8 cellular contexts compared by ENCODE assay signal in the genomic region with DNA sequence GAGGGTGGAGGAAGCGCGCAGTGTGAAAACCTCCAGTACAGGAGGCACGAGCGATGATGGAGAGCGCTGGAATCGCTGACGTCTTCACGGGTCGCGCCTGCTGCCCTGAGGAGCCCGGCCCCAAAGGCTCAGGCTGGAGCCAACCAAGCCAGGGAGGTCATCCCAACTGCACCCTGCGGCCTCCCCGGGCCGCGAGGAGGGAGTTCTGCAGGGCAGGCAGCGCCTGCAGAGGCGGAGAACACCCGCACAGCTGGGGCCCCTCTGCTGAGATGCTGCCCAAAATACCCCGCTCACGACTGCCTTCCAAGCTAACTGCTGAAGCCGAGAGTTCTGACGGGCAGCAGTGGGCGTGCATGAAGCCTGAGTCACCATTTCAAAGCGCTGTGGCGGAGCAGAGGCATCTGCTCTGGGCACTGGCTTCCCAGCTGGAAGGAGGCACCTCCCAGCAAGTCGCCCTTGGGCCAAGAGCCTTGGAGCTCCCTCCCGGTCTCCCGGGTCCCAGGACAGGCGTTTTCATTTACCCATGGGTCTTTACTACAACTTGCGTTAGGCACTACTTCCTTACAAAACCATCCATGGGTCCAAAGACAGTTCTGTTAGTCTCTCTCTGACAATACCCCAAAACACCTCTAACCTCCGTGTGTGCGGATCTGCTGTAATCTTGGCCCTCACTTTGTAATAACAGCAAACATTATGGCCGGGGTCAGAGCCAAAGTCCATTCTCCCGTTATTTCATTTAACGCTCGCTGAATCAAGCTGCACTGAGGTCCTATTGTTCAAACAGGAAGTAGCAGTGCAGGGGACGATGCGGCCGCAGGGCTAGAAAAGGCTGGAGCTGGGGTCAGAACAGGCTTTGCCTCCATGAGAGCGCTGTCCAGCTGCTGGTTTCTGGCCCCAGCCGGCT.
DNase-seq lines count a peak whose midpoint lies in the region; ATAC-seq, FAIRE-seq and TF ChIP-seq lines count a peak whose summit lies in the region.

No MANE protein-coding gene starts in this region.

- H3K9me1 ChIP-seq in K562 (ENCODE audit: control insufficient read depth, insufficient read depth, low read length): no peaks in the 10 kb centered on the region

- H3K9me3 Mint-ChIP-seq in T-helper 2 cell treated with Interferon-gamma antibody and Interleukin-4, amounts not matched to agents 5 μg/mL and 100 μg/mL, for 36 hours: no peaks in the 10 kb centered on the region

- H3K4me2 ChIP-seq in K562 (ENCODE audit: insufficient read depth, low read length): peak overlapping the region; percentile 26; the same call in 1 of the 2 replicates

- TF ChIP-seq CTCF in BJ (IDR thresholded peaks at IDR 0.05; ENCODE audit: insufficient read depth, low read depth, low read length) (no peak), K562 (IDR thresholded peaks at IDR 0.05 in 2 of 3, conservative IDR thresholded peaks at IDR 0.05 in 1 of 3; ENCODE audit: insufficient read depth in 2 of 3, low read depth in 1 of 3, low read length in 3 of 3) (no peak)

- H3K79me2 ChIP-seq in K562 (ENCODE audit: control insufficient read depth, insufficient read depth, low read length): no peaks in the 10 kb centered on the region

- intact Hi-C loops in K562 (cut with micrococcal nuclease): no loop called here

- peaks cover 2% of the 10 kb centered on the region for H3K36me3 ChIP-seq in BJ (ENCODE audit: control insufficient read depth, insufficient read depth, low read length)
- 0 out of 3 replicates have a peak, but pooled peaks cover 3% of the 10 kb centered on the region for H3K36me3 ChIP-seq in K562 (ENCODE audit: control insufficient read depth, insufficient read depth, low read length)

- POLR2A ChIA-PET in BJ (lab: Charles Lee): no interaction called here
- POLR2A ChIA-PET in K562 (lab: Yijun Ruan, JAX): interaction anchor here (0.9 to 1.0 kb wide), 2 partner anchors 16 to 157 kb away, joined by 5 to 6 read pairs; no protein-coding TSS in a partner anchor

- H3K4me1 ChIP-seq in K562 (replicated peaks in 1 of 2; ENCODE audit: control insufficient read depth in 2 of 2, insufficient read depth in 2 of 2, low read length in 2 of 2): peaks cover 0 to 8% of the 10 kb centered on the region in 2 experiments; a peak in 2 of 5 replicates

- H3K4me3 ChIP-seq in BJ (ENCODE audit: low read depth, low read length): peak overlapping the region; percentile 28
- H3K4me3 ChIP-seq in K562: no peak overlapping the region
- peak overlapping the region; percentile 25; the same call in 1 of the 2 replicates for H3K4me3 ChIP-seq in iPS-18c (ENCODE audit: insufficient read depth, low read depth, low read length)
- peak overlapping the region; percentile 29 for H3K4me3 ChIP-seq in skeletal muscle cell (ENCODE audit: low read depth, low read length)

- TF ChIP-seq POLR2A in K562 (conservative IDR thresholded peaks at IDR 0.05): no peak

- H3K27ac ChIP-seq in K562 (ENCODE audit: extremely low read depth, low read depth, low read length): no peak overlapping the region

- DNase-seq in BJ (ENCODE audit: low read depth) (peak; percentile 46), K562 (ENCODE audit: extremely low read depth in 1 of 4, low spot score in 3 of 4) (peak in 3 of 4 experiments; percentile 24 to 35 (median 33)), skeletal muscle cell (ENCODE audit: low read depth) (peak; percentile 75)
- peak; percentile 69 for DNase-seq in T-helper 2 cell treated with Interferon-gamma antibody and Interleukin-4, amounts not matched to agents 5 μg/mL and 100 μg/mL, for 36 hours (ENCODE audit: low spot score)

- TF ChIP-seq RAD21 in K562 (CRISPR knock-in tag; conservative IDR thresholded peaks at IDR 0.05 in 1 of 2, IDR thresholded peaks at IDR 0.05 in 1 of 2): no peak

- H3K27ac Mint-ChIP-seq in T-helper 2 cell treated with Interferon-gamma antibody and Interleukin-4, amounts not matched to agents 5 μg/mL and 100 μg/mL, for 36 hours: no peak overlapping the region

- H3K27me3 ChIP-seq in BJ (ENCODE audit: control insufficient read depth, insufficient read depth, low read length) (no peaks in the 10 kb centered on the region), K562 (ENCODE audit: control insufficient read depth in 2 of 2, insufficient read depth in 2 of 2, low read length in 2 of 2) (peaks cover 29 to 60% of the 10 kb centered on the region in 2 experiments)

- CTCF ChIA-PET in BJ (lab: Yijun Ruan, JAX): interaction anchor here (1.4 to 1.8 kb wide), 2 partner anchors 10 to 25 kb away, joined by 3 to 4 read pairs; no protein-coding TSS in a partner anchor
- CTCF ChIA-PET in K562 (lab: Yijun Ruan, JAX; ENCODE audit: low intra/inter-chr PET ratio): no interaction called here

- 22% methylated on average over 36 of the region's 41 CpGs for WGBS in K562 (ENCODE audit: insufficient coverage, low coverage, missing lambda C conversion rate)

- TF ChIP-seq EP300 in K562 (IDR thresholded peaks at IDR 0.05; ENCODE audit: low read length): no peak

- H2AFZ ChIP-seq in K562 (ENCODE audit: low read depth, low read length): no peak overlapping the region

- H3K4me3 Mint-ChIP-seq in T-helper 2 cell treated with Interferon-gamma antibody and Interleukin-4, amounts not matched to agents 5 μg/mL and 100 μg/mL, for 36 hours: peak overlapping the region; percentile 72

- ATAC-seq in HG02678 (IDR thresholded peaks at IDR 0.05; ENCODE audit: unreplicated experiment) (peak; percentile 60), K562 (peak; percentile 79), HG02763 (IDR thresholded peaks at IDR 0.05; ENCODE audit: unreplicated experiment) (no peak), GM18858 (IDR thresholded peaks at IDR 0.05; ENCODE audit: unreplicated experiment) (no peak)

- peak overlapping the region in 1 of 2 experiments; percentile 15; a peak in 1 of 4 replicates for H3K9ac ChIP-seq in K562 (ENCODE audit: insufficient read depth in 1 of 2, low read depth in 2 of 2, low read length in 2 of 2)

- H3K4me1 Mint-ChIP-seq in T-helper 2 cell treated with Interferon-gamma antibody and Interleukin-4, amounts not matched to agents 5 μg/mL and 100 μg/mL, for 36 hours (ENCODE audit: low read depth): peaks cover 5% of the 10 kb centered on the region

- FAIRE-seq in K562 (lab: Jason Lieb, UNC): no peak

- no TSS peak for BruUV-seq in K562 (replicated peaks; lab: Mats Ljungman, UMichigan)

- no peaks in the 10 kb centered on the region for H3K36me3 Mint-ChIP-seq in T-helper 2 cell treated with Interferon-gamma antibody and Interleukin-4, amounts not matched to agents 5 μg/mL and 100 μg/mL, for 36 hours (ENCODE audit: low read depth)

- no peaks in the 10 kb centered on the region; the same call in 1 of the 2 replicates for H4K20me1 ChIP-seq in K562 (replicated peaks; ENCODE audit: control insufficient read depth, insufficient read depth, low read length)

- no peaks in the 10 kb centered on the region for H3K9me3 ChIP-seq in K562 (replicated peaks; ENCODE audit: control insufficient read depth, insufficient read depth, low read depth, low read length)
- H3K9me3 ChIP-seq in iPS-18c (ENCODE audit: control insufficient read depth, insufficient read depth, low read length): no peaks in the 10 kb centered on the region

- H3K27me3 Mint-ChIP-seq in T-helper 2 cell treated with Interferon-gamma antibody and Interleukin-4, amounts not matched to agents 5 μg/mL and 100 μg/mL, for 36 hours (ENCODE audit: low read depth): peaks cover 4% of the 10 kb centered on the region

- in situ Hi-C loops in K562 (cut with MboI): no loop called here

TF ChIP-seq in K562, 482 proteins besides CTCF, POLR2A, EP300 and RAD21 (continues in another document):
- no peak for TF ChIP-seq ZNF668 (CRISPR knock-in tag; IDR thresholded peaks at IDR 0.05)
- no peak for TF ChIP-seq SAFB2 (IDR thresholded peaks at IDR 0.05; ENCODE audit: borderline replicate concordance, low read depth, low read length, severe bottlenecking)
- no peak for TF ChIP-seq CGGBP1 (CRISPR knock-in tag; IDR thresholded peaks at IDR 0.05)
- no peak for TF ChIP-seq SAP30 (IDR thresholded peaks at IDR 0.05; ENCODE audit: borderline replicate concordance, insufficient read depth, low read depth, low read length, poor library complexity, severe bottlenecking)
- TF ChIP-seq TARDBP (IDR thresholded peaks at IDR 0.05): no peak
- no peak for TF ChIP-seq SLC30A9 (CRISPR knock-in tag; IDR thresholded peaks at IDR 0.05)
- TF ChIP-seq KAT8 (IDR thresholded peaks at IDR 0.05; ENCODE audit: low read depth): no peak
- no peak for TF ChIP-seq HOXB6 (CRISPR knock-in tag; IDR thresholded peaks at IDR 0.05; ENCODE audit: borderline replicate concordance)
- TF ChIP-seq KDM4B (IDR thresholded peaks at IDR 0.05; ENCODE audit: borderline replicate concordance in 2 of 2, low read depth in 1 of 2): no peak
- no peak for TF ChIP-seq KLF16 (IDR thresholded peaks at IDR 0.05)
- peak; percentile 78; the same call in 1 of the 2 replicates for TF ChIP-seq EHMT2 (IDR thresholded peaks at IDR 0.05)
- TF ChIP-seq ADNP (tag; IDR thresholded peaks at IDR 0.05): no peak
- no peak for TF ChIP-seq GMEB1 (CRISPR knock-in tag; IDR thresholded peaks at IDR 0.05)
- peak in 1 of 2 experiments; percentile 21; a peak in 1 of 4 replicates for TF ChIP-seq NRF1 (conservative IDR thresholded peaks at IDR 0.05 in 1 of 2, IDR thresholded peaks at IDR 0.05 in 1 of 2)
- no peak for TF ChIP-seq BRCA1 (IDR thresholded peaks at IDR 0.05)
- no peak for TF ChIP-seq BRCA1 (CRISPR knock-in tag; IDR thresholded peaks at IDR 0.05)
- peak; percentile 76; the same call in 1 of the 2 replicates for TF ChIP-seq MIER1 (IDR thresholded peaks at IDR 0.05; ENCODE audit: low read depth)

Comparison
In these comparisons a context has a peak if more than half of its experiments do, and no peak if none do; other contexts are left out.
1. ATAC-seq: peak in HG02678 (single experiment) and K562 (single experiment); none in HG02763 (single experiment) and GM18858 (single experiment).
2. Peak in every context shown above with its lines, with median percentiles within 50 percentile points of each other: DNase-seq.